8 cellular contexts compared by ENCODE assay signal in genomic region chr15:31128919-31129768, GRCh38. TPM values are rescaled to one million over a fixed set of nuclear protein-coding genes. Genes with fewer than 3 reads are reported as not detected.
DNase-seq lines count a peak whose midpoint lies in the region; ATAC-seq and TF ChIP-seq lines count a peak whose summit lies in the region.

No MANE protein-coding gene starts in this region.

- peaks cover 0 to 4% (median 3%) of the 10 kb centered on the region in 3 donors for H3K27me3 Mint-ChIP-seq in immature natural killer cell (ENCODE audit: low read depth in 3 of 3)

- no peak overlapping the region for H3K4me3 Mint-ChIP-seq in immature natural killer cell

- DNase-seq in NCI-H526 (lab: John Stamatoyannopoulos, UW) (peak; percentile 10 to 73), NCI-H526 treated with DMSO at 0.1 percent for 48 hours (lab: John Stamatoyannopoulos, UW) (no peak), NB4 (ENCODE audit: low read depth) (peak; percentile 79), brain pericyte (ENCODE audit: low read depth, low spot score) (peak; percentile 13), immature natural killer cell (peak; percentile 66 to 76 (median 67))
- DNase-seq in stimulated activated CD4-positive, alpha-beta T cell treated with anti-CD3 and anti-CD28 coated beads, Interleukin-12 subunit alpha, Interleukin-12 subunit beta, amount 100 ng/mL, for 4 hours: peak; percentile 78

- TF ChIP-seq POLR2A in NB4 (IDR thresholded peaks at IDR 0.05; ENCODE audit: extremely low read depth, insufficient read length): no peak

- H3K36me3 Mint-ChIP-seq in immature natural killer cell: no peaks in the 10 kb centered on the region

- no peak overlapping the region for H3K27ac Mint-ChIP-seq in immature natural killer cell

- H3K4me3 ChIP-seq in NB4 (ENCODE audit: low read depth, low read length) (no peak overlapping the region), WI38 (ENCODE audit: low read depth, low read length) (no peak overlapping the region)

- TF ChIP-seq CTCF in NB4 (IDR thresholded peaks at IDR 0.05; ENCODE audit: low read depth, low read length) (peak; percentile 90), WI38 (IDR thresholded peaks at IDR 0.05; ENCODE audit: low read depth, low read length) (peak; percentile 96)

- peaks cover 12 to 19% of the 10 kb centered on the region in 2 donors for H3K4me1 Mint-ChIP-seq in immature natural killer cell

- H3K9me3 Mint-ChIP-seq in immature natural killer cell: no peaks in the 10 kb centered on the region

- ATAC-seq in HG03520 (IDR thresholded peaks at IDR 0.05; ENCODE audit: unreplicated experiment): no peak

RNA-seq across cellular contexts. Expression of gene TRPM1, which starts 27.6 kb away (rescaled TPM):
- polyA plus RNA-seq in immature natural killer cell: under 1 TPM in 1 of 3 donors, not detected in 2; 0.11 TPM
